ENCODE assay signal across 1 cellular context in the genomic region with DNA sequence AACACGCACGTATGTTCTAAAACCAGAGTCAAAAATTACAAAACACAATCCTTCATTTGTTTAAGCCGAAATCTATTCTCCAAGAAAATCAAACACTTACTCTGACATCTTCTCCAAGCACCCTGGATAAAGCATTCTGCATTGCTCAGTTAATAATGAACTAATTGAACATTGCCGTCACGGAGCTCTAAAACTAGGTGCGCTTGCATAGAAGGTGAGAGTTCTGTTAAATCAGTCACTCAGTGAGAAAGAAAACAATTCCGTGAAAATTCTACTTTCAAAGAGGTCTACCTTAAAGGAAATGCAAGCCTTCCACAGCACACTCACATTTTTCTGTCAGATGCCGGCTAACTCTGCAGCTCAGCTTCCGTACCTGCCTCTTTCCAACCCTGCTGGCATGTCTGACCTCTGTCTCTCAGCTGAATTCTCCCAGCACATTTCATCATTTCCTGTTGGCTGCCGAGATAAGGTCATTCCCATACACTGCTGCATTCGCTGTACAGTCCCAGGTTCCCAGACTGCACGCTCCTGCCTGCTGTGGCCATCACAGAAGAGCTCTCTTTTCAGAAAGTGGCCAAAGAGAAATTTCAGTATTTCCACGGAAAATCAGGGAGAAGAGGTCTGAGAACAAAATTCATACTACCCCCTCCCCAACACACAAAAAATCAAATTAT.
TF ChIP-seq lines count a peak whose summit lies in the region.

No MANE protein-coding gene starts in this region.

TF ChIP-seq in K562, 482 proteins besides CTCF, POLR2A, EP300 and RAD21 (continued from another document and continues in another):
- TF ChIP-seq, protein P1, sequence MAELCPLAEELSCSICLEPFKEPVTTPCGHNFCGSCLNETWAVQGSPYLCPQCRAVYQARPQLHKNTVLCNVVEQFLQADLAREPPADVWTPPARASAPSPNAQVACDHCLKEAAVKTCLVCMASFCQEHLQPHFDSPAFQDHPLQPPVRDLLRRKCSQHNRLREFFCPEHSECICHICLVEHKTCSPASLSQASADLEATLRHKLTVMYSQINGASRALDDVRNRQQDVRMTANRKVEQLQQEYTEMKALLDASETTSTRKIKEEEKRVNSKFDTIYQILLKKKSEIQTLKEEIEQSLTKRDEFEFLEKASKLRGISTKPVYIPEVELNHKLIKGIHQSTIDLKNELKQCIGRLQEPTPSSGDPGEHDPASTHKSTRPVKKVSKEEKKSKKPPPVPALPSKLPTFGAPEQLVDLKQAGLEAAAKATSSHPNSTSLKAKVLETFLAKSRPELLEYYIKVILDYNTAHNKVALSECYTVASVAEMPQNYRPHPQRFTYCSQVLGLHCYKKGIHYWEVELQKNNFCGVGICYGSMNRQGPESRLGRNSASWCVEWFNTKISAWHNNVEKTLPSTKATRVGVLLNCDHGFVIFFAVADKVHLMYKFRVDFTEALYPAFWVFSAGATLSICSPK (IDR thresholded peaks at IDR 0.05; ENCODE audit: borderline replicate concordance): no peak
- TF ChIP-seq ARNT (IDR thresholded peaks at IDR 0.05): 0 out of 4 replicates have a peak, but pooled peaks of 1 of the 2 experiments have one; percentile 31
- no peak for TF ChIP-seq ZC3H11A (IDR thresholded peaks at IDR 0.05; ENCODE audit: low read depth, low read length)
- TF ChIP-seq L3MBTL2 (IDR thresholded peaks at IDR 0.05): peak; percentile 36; the same call in 1 of the 2 replicates
- no peak for TF ChIP-seq RBM15 (IDR thresholded peaks at IDR 0.05; ENCODE audit: insufficient read depth, low read length)
- TF ChIP-seq RBM34 (IDR thresholded peaks at IDR 0.05; ENCODE audit: borderline replicate concordance, insufficient read depth, low read length): no peak
- TF ChIP-seq ATF1 (CRISPR knock-in tag; IDR thresholded peaks at IDR 0.05): no peak
- peak; percentile 55 for TF ChIP-seq ATF1 (tag; IDR thresholded peaks at IDR 0.05)
- TF ChIP-seq ZNF24 (IDR thresholded peaks at IDR 0.05): 0 out of 2 replicates have a peak, but pooled peaks have one; percentile 37
- peak; percentile 96 for TF ChIP-seq ETV5 (CRISPR knock-in tag; IDR thresholded peaks at IDR 0.05; ENCODE audit: low read depth)
- TF ChIP-seq SOX6 (IDR thresholded peaks at IDR 0.05): peak; percentile 56
- no peak for TF ChIP-seq NR2F6 (CRISPR knock-in tag; IDR thresholded peaks at IDR 0.05)
- peak; percentile 47 for TF ChIP-seq TAF1 (IDR thresholded peaks at IDR 0.05; ENCODE audit: control insufficient read depth, extremely low read depth, insufficient read depth, low read length, severe bottlenecking)
- TF ChIP-seq ZNF407 (IDR thresholded peaks at IDR 0.05; ENCODE audit: low read depth): peak; percentile 84
- TF ChIP-seq, protein P2, sequence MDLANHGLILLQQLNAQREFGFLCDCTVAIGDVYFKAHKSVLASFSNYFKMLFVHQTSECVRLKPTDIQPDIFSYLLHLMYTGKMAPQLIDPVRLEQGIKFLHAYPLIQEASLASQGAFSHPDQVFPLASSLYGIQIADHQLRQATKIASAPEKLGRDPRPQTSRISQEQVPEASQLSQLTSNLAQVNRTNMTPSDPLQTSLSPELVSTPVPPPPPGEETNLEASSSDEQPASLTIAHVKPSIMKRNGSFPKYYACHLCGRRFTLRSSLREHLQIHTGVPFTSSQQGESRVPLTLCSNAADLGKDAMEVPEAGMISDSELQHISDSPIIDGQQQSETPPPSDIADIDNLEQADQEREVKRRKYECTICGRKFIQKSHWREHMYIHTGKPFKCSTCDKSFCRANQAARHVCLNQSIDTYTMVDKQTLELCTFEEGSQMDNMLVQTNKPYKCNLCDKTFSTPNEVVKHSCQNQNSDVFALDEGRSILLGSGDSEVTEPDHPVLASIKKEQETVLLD (IDR thresholded peaks at IDR 0.05): no peak
- peak; percentile 39 for TF ChIP-seq TBP (optimal IDR thresholded peaks at IDR 0.05; ENCODE audit: low read depth, low read length)
- peak; percentile 49 for TF ChIP-seq BHLHE40 (IDR thresholded peaks at IDR 0.05; ENCODE audit: low read length)
- 0 out of 2 replicates have a peak, but pooled peaks have one; percentile 40 for TF ChIP-seq MTA3 (IDR thresholded peaks at IDR 0.05; ENCODE audit: borderline replicate concordance)
- TF ChIP-seq SMARCA4 (IDR thresholded peaks at IDR 0.05): peak; percentile 69
- TF ChIP-seq MAZ (CRISPR knock-in tag; conservative IDR thresholded peaks at IDR 0.05 in 1 of 2, IDR thresholded peaks at IDR 0.05 in 1 of 2): 0 out of 4 replicates have a peak, but pooled peaks of 1 of the 2 experiments have one; percentile 31
- no peak for TF ChIP-seq TEAD2 (tag; IDR thresholded peaks at IDR 0.05)
- 0 out of 2 replicates have a peak, but pooled peaks have one; percentile 26 for TF ChIP-seq ZBED1 (IDR thresholded peaks at IDR 0.05)
- TF ChIP-seq ARHGAP35 (IDR thresholded peaks at IDR 0.05; ENCODE audit: partially characterized antibody): no peak
- TF ChIP-seq NR2C2 (CRISPR knock-in tag; IDR thresholded peaks at IDR 0.05): no peak
- peak; percentile 88 for TF ChIP-seq NR2C2 (tag; IDR thresholded peaks at IDR 0.05)
- peak; percentile 94 for TF ChIP-seq ATF3 (IDR thresholded peaks at IDR 0.05)
- peak; percentile 68 for TF ChIP-seq ATF3 (CRISPR knock-in tag; conservative IDR thresholded peaks at IDR 0.05)
- TF ChIP-seq RB1 (IDR thresholded peaks at IDR 0.05; ENCODE audit: low read depth): no peak
- 0 out of 2 replicates have a peak, but pooled peaks have one; percentile 23 for TF ChIP-seq SMARCC2 (IDR thresholded peaks at IDR 0.05; ENCODE audit: low read depth)
- no peak for TF ChIP-seq ZNF518B (CRISPR knock-in tag; IDR thresholded peaks at IDR 0.05)
- 0 out of 2 replicates have a peak, but pooled peaks have one; percentile 17 for TF ChIP-seq CREB1 (IDR thresholded peaks at IDR 0.05)
- TF ChIP-seq CREB1 (CRISPR knock-in tag; IDR thresholded peaks at IDR 0.05): no peak
- TF ChIP-seq MNT (conservative IDR thresholded peaks at IDR 0.05): peak; percentile 34 to 77; a peak in 2 of 4 replicates
- TF ChIP-seq SMARCA5 (IDR thresholded peaks at IDR 0.05): no peak
- no peak for TF ChIP-seq FOSL1 (tag; conservative IDR thresholded peaks at IDR 0.05)
- TF ChIP-seq GATAD2A (IDR thresholded peaks at IDR 0.05): peak; percentile 47; the same call in 1 of the 2 replicates
- no peak for TF ChIP-seq CLOCK (CRISPR knock-in tag; IDR thresholded peaks at IDR 0.05; ENCODE audit: borderline replicate concordance)
- TF ChIP-seq DIDO1 (tag; IDR thresholded peaks at IDR 0.05; ENCODE audit: low read depth): no peak
- no peak for TF ChIP-seq ZNF445 (CRISPR knock-in tag; IDR thresholded peaks at IDR 0.05; ENCODE audit: low read depth)
- TF ChIP-seq ZNF282 (CRISPR knock-in tag; IDR thresholded peaks at IDR 0.05): no peak
- TF ChIP-seq LEF1 (IDR thresholded peaks at IDR 0.05): peak; percentile 63
